In the genomic region with DNA sequence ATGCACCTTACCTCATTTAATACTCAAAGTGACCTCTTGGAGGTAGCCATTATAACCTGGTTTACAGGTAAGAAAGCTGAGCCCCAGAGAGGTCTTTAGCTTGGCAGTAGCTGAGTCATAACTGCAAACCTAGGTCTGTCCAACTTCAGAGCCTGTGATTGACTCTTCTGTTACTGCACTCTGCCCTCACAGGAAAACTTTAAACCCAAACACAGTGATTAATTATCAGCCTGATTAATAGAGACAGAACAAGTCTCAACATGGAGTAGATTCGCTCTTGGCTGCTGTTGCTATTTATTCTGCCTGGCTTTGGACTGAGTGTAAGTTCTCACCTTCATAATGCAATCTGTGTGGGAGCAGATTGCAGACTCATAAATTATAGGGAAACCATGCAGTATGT, we compare ENCODE assay signal across 2 cellular contexts.
TF ChIP-seq lines count a peak whose summit lies in the region.

No MANE protein-coding gene starts in this region.

TF ChIP-seq in GM12878, 131 proteins besides CTCF, POLR2A, EP300 and RAD21:
- TF ChIP-seq SUZ12 (IDR thresholded peaks at IDR 0.05; ENCODE audit: unreplicated experiment) = no peak
- no peak for TF ChIP-seq RELA (IDR thresholded peaks at IDR 0.05; ENCODE audit: borderline replicate concordance, partially characterized antibody)
- TF ChIP-seq CHD4 (IDR thresholded peaks at IDR 0.05) = no peak
- TF ChIP-seq TBL1XR1 (IDR thresholded peaks at IDR 0.05; ENCODE audit: low read depth, low read length) = no peak
- TF ChIP-seq MEF2B (IDR thresholded peaks at IDR 0.05; ENCODE audit: partially characterized antibody, poor library complexity, severe bottlenecking) = no peak
- TF ChIP-seq, protein P1, sequence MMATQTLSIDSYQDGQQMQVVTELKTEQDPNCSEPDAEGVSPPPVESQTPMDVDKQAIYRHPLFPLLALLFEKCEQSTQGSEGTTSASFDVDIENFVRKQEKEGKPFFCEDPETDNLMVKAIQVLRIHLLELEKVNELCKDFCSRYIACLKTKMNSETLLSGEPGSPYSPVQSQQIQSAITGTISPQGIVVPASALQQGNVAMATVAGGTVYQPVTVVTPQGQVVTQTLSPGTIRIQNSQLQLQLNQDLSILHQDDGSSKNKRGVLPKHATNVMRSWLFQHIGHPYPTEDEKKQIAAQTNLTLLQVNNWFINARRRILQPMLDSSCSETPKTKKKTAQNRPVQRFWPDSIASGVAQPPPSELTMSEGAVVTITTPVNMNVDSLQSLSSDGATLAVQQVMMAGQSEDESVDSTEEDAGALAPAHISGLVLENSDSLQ (IDR thresholded peaks at IDR 0.05) = no peak
- TF ChIP-seq RBBP5 (conservative IDR thresholded peaks at IDR 0.05) = no peak
- no peak for TF ChIP-seq SP1 (IDR thresholded peaks at IDR 0.05; ENCODE audit: low read depth, low read length)
- TF ChIP-seq TAF1 (IDR thresholded peaks at IDR 0.05; ENCODE audit: borderline replicate concordance, low read depth, low read length) = no peak
- no peak for TF ChIP-seq SREBF2 (IDR thresholded peaks at IDR 0.05; ENCODE audit: low read length)
- TF ChIP-seq, protein P2, sequence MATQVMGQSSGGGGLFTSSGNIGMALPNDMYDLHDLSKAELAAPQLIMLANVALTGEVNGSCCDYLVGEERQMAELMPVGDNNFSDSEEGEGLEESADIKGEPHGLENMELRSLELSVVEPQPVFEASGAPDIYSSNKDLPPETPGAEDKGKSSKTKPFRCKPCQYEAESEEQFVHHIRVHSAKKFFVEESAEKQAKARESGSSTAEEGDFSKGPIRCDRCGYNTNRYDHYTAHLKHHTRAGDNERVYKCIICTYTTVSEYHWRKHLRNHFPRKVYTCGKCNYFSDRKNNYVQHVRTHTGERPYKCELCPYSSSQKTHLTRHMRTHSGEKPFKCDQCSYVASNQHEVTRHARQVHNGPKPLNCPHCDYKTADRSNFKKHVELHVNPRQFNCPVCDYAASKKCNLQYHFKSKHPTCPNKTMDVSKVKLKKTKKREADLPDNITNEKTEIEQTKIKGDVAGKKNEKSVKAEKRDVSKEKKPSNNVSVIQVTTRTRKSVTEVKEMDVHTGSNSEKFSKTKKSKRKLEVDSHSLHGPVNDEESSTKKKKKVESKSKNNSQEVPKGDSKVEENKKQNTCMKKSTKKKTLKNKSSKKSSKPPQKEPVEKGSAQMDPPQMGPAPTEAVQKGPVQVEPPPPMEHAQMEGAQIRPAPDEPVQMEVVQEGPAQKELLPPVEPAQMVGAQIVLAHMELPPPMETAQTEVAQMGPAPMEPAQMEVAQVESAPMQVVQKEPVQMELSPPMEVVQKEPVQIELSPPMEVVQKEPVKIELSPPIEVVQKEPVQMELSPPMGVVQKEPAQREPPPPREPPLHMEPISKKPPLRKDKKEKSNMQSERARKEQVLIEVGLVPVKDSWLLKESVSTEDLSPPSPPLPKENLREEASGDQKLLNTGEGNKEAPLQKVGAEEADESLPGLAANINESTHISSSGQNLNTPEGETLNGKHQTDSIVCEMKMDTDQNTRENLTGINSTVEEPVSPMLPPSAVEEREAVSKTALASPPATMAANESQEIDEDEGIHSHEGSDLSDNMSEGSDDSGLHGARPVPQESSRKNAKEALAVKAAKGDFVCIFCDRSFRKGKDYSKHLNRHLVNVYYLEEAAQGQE (IDR thresholded peaks at IDR 0.05; ENCODE audit: low read depth, low read length) = no peak
TF ChIP-seq in GM12878: peak in this region for 0.

TF ChIP-seq in HepG2, 621 proteins besides CTCF, POLR2A, EP300 and RAD21:
- TF ChIP-seq, protein P3, sequence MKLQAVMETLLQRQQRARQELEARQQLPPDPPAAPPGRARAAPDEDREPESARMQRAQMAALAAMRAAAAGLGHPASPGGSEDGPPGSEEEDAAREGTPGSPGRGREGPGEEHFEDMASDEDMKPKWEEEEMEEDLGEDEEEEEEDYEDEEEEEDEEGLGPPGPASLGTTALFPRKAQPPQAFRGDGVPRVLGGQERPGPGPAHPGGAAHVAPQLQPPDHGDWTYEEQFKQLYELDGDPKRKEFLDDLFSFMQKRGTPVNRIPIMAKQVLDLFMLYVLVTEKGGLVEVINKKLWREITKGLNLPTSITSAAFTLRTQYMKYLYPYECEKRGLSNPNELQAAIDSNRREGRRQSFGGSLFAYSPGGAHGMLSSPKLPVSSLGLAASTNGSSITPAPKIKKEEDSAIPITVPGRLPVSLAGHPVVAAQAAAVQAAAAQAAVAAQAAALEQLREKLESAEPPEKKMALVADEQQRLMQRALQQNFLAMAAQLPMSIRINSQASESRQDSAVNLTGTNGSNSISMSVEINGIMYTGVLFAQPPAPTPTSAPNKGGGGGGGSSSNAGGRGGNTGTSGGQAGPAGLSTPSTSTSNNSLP (IDR thresholded peaks at IDR 0.05; ENCODE audit: low read depth, low read length) = peak; percentile 27; the same call in 1 of the 2 replicates
- TF ChIP-seq FOSL2 (CRISPR knock-in tag; IDR thresholded peaks at IDR 0.05) = peak; percentile 32
- TF ChIP-seq, protein P4, sequence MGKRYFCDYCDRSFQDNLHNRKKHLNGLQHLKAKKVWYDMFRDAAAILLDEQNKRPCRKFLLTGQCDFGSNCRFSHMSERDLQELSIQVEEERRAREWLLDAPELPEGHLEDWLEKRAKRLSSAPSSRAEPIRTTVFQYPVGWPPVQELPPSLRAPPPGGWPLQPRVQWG (CRISPR knock-in tag; IDR thresholded peaks at IDR 0.05; ENCODE audit: borderline replicate concordance, low read depth) = no peak
